In genomic region chr14:61654026-61654425, GRCh38 we compare ENCODE assay signal across 12 cellular contexts.
"Had no signal": no experiment of that assay in that cellular context is flagged by ENCODE, and none has a peak within 500 bp of the region (broad histone marks: within the 10 kb centered on the region; RNA-seq: fewer than 3 reads in every experiment).

No MANE protein-coding gene starts in this region.

- H3K9me3 ChIP-seq: body of pancreas, uterus had no signal

- H3K36me3 Mint-ChIP-seq: immature natural killer cell had no signal

- H3K4me3 ChIP-seq: body of pancreas, skin epidermis, uterus had no signal

- H3K36me3 ChIP-seq: uterus had no signal

- DNase-seq: activated CD4-positive, alpha-beta T cell treated with anti-CD3 and anti-CD28 coated beads, Interleukin-2, amount 50 U/mL, for 1 hour; activated CD4-positive, CD25-positive, alpha-beta regulatory T cell; activated naive CD4-positive, alpha-beta T cell treated with anti-CD3 and anti-CD28 coated beads for 36 hours; activated T-cell treated with anti-CD3 and anti-CD28 coated beads for 4 hours; immature natural killer cell; naive thymus-derived CD4-positive, alpha-beta T cell had no signal

- H3K4me1 ChIP-seq: body of pancreas had no signal

- ATAC-seq: activated T-helper 17 cell treated with anti-CD3 and anti-CD28 coated beads, Interleukin-2, amount 50 U/mL, for 72 hours; body of pancreas; esophagus mucosa; naive thymus-derived CD4-positive, alpha-beta T cell had no signal

- H3K27ac ChIP-seq: body of pancreas, skin epidermis, uterus had no signal

- H3K27me3 Mint-ChIP-seq: activated T-helper 17 cell treated with anti-CD3 and anti-CD28 coated beads, Interleukin-2, amount 50 U/mL, for 72 hours; central memory CD8-positive, alpha-beta T cell had no signal

- H3K9me3 Mint-ChIP-seq: activated naive CD4-positive, alpha-beta T cell treated with anti-CD3 and anti-CD28 coated beads for 36 hours; activated T-helper 17 cell treated with anti-CD3 and anti-CD28 coated beads, Interleukin-2, amount 50 U/mL, for 72 hours; central memory CD8-positive, alpha-beta T cell; immature natural killer cell had no signal

- H3K4me3 Mint-ChIP-seq: activated naive CD4-positive, alpha-beta T cell treated with anti-CD3 and anti-CD28 coated beads for 36 hours; activated T-helper 17 cell treated with anti-CD3 and anti-CD28 coated beads, Interleukin-2, amount 50 U/mL, for 72 hours; central memory CD8-positive, alpha-beta T cell; immature natural killer cell; naive thymus-derived CD4-positive, alpha-beta T cell had no signal

- H3K27ac Mint-ChIP-seq: activated naive CD4-positive, alpha-beta T cell treated with anti-CD3 and anti-CD28 coated beads for 36 hours; activated T-helper 17 cell treated with anti-CD3 and anti-CD28 coated beads, Interleukin-2, amount 50 U/mL, for 72 hours had no signal

- H3K27me3 ChIP-seq: body of pancreas, uterus had no signal
